In genomic region chr5:34503379-34504346, GRCh38 we compare ENCODE assay signal across 12 cellular contexts.
DNase-seq lines count a peak whose midpoint lies in the region; ATAC-seq and TF ChIP-seq lines count a peak whose summit lies in the region.
"Had no signal": no experiment of that assay in that cellular context is flagged by ENCODE, and none has a peak within 500 bp of the region (broad histone marks: within the 10 kb centered on the region; RNA-seq: fewer than 3 reads in every experiment).

No MANE protein-coding gene starts in this region.

- H3K36me3 ChIP-seq in adipocyte (ENCODE audit: control insufficient read depth, insufficient read depth, low read length, severe bottlenecking) = no peaks in the 10 kb centered on the region
- no peaks in the 10 kb centered on the region for H3K36me3 ChIP-seq in esophagus squamous epithelium
- H3K36me3 ChIP-seq in muscle layer of duodenum (ENCODE audit: control insufficient read depth in 1 of 2, insufficient read depth in 2 of 2, low read length in 2 of 2) = no peaks in the 10 kb centered on the region
- no peaks in the 10 kb centered on the region for H3K36me3 ChIP-seq in tibial artery
- H3K36me3 ChIP-seq: left lung had no signal

- H3K36me3 Mint-ChIP-seq in activated naive CD4-positive, alpha-beta T cell treated with anti-CD3 and anti-CD28 coated beads for 36 hours (ENCODE audit: low read depth) = no peaks in the 10 kb centered on the region
- H3K36me3 Mint-ChIP-seq: CD8-positive, alpha-beta memory T cell had no signal

- intact Hi-C loops in esophagus squamous epithelium (cut with DNase I) = no loop called here
- intact Hi-C loops in tibial artery (cut with DNase I; ENCODE audit: low total_unique reads) = no loop called here
- intact Hi-C loops in activated naive CD4-positive, alpha-beta T cell treated with anti-CD3 and anti-CD28 coated beads for 36 hours (cut with micrococcal nuclease) = loop anchor here (2.0 kb wide), 1 partner anchor 15 kb away; no protein-coding TSS in a partner anchor

- H3K27ac Mint-ChIP-seq in activated naive CD4-positive, alpha-beta T cell treated with anti-CD3 and anti-CD28 coated beads for 36 hours = no peak overlapping the region

- H3K9me3 Mint-ChIP-seq in activated naive CD4-positive, alpha-beta T cell treated with anti-CD3 and anti-CD28 coated beads for 36 hours = no peaks in the 10 kb centered on the region
- H3K9me3 Mint-ChIP-seq: CD8-positive, alpha-beta memory T cell had no signal

- no peak for TF ChIP-seq CTCF in esophagus squamous epithelium (IDR thresholded peaks at IDR 0.05)
- no peak for TF ChIP-seq CTCF in tibial artery (IDR thresholded peaks at IDR 0.05)

- H3K9me3 ChIP-seq in adipocyte (ENCODE audit: control insufficient read depth, low read length) (peaks cover 3% of the 10 kb centered on the region), esophagus squamous epithelium (no peaks in the 10 kb centered on the region), muscle layer of duodenum (ENCODE audit: control insufficient read depth in 1 of 2, low read length in 2 of 2) (no peaks in the 10 kb centered on the region), tibial artery (no peaks in the 10 kb centered on the region)
- H3K9me3 ChIP-seq: left lung had no signal

- no peaks in the 10 kb centered on the region for H3K27me3 ChIP-seq in adipocyte (replicated peaks; ENCODE audit: control insufficient read depth, insufficient read depth, low read length)
- H3K27me3 ChIP-seq in esophagus squamous epithelium = no peaks in the 10 kb centered on the region
- no peaks in the 10 kb centered on the region for H3K27me3 ChIP-seq in muscle layer of duodenum (ENCODE audit: low read depth, low read length)
- no peaks in the 10 kb centered on the region for H3K27me3 ChIP-seq in tibial artery
- H3K27me3 ChIP-seq: left lung had no signal

- no peak for ATAC-seq in activated CD4-positive, CD25-positive, alpha-beta regulatory T cell treated with anti-CD3 and anti-CD28 coated beads, Interleukin-2, amount 50 U/mL, for 24 hours
- no peak for ATAC-seq in GM18498 (IDR thresholded peaks at IDR 0.05; ENCODE audit: unreplicated experiment)

- CTCF ChIA-PET in activated naive CD4-positive, alpha-beta T cell treated with anti-CD3 and anti-CD28 coated beads for 36 hours (lab: Charles Lee) = interaction anchor here (1.3 kb wide), 1 partner anchor 34 kb away, joined by 3 read pairs; no protein-coding TSS in a partner anchor

- TF ChIP-seq POLR2A in esophagus squamous epithelium (IDR thresholded peaks at IDR 0.05) = no peak

- H3K27ac ChIP-seq in esophagus squamous epithelium (peak overlapping the region; percentile 44 to 74 (median 66)), muscle layer of duodenum (ENCODE audit: low read length) (peak overlapping the region; percentile 32), tibial artery (peak overlapping the region; percentile 67 to 71)

- DNase-seq in adipocyte (ENCODE audit: low read depth) = no peak
- DNase-seq in esophagus squamous epithelium (lab: John Stamatoyannopoulos, UW) = no peak
- DNase-seq in tibial artery = no peak
- DNase-seq in activated naive CD4-positive, alpha-beta T cell treated with anti-CD3 and anti-CD28 coated beads for 36 hours = no peak
- DNase-seq: CD8-positive, alpha-beta memory T cell; HCEC 1CT; left lung; NCI-H2029 had no signal

- H3K4me3 Mint-ChIP-seq in activated naive CD4-positive, alpha-beta T cell treated with anti-CD3 and anti-CD28 coated beads for 36 hours = no peak overlapping the region
- H3K4me3 Mint-ChIP-seq: CD8-positive, alpha-beta memory T cell had no signal

- H3K4me1 ChIP-seq in adipocyte (ENCODE audit: control insufficient read depth, insufficient read depth, low read length) (peaks cover 50% of the 10 kb centered on the region), esophagus squamous epithelium (peaks cover 15 to 73% (median 52%) of the 10 kb centered on the region in 3 donors), muscle layer of duodenum (ENCODE audit: control insufficient read depth in 1 of 2, insufficient read depth in 2 of 2, low read length in 2 of 2) (peaks cover 2 to 29% of the 10 kb centered on the region in 2 donors), tibial artery (peaks cover 0 to 70% (median 33%) of the 10 kb centered on the region in 4 donors)

- peaks cover 36% of the 10 kb centered on the region for H3K27me3 Mint-ChIP-seq in activated naive CD4-positive, alpha-beta T cell treated with anti-CD3 and anti-CD28 coated beads for 36 hours (ENCODE audit: low read depth)

- H3K9ac ChIP-seq in adipocyte (ENCODE audit: low read length) = peak overlapping the region; percentile 54

- 23 to 36% methylated on average over 7 of the region's 7 CpGs for WGBS in esophagus squamous epithelium, 2 donors

- peaks cover 10% of the 10 kb centered on the region for H3K4me1 Mint-ChIP-seq in activated naive CD4-positive, alpha-beta T cell treated with anti-CD3 and anti-CD28 coated beads for 36 hours (ENCODE audit: low read depth)

- H3K4me3 ChIP-seq in adipocyte (ENCODE audit: low read length) (peak overlapping the region; percentile 57), esophagus squamous epithelium (no peak overlapping the region), muscle layer of duodenum (ENCODE audit: low read depth in 1 of 2, low read length in 2 of 2) (peak overlapping the region in 1 of 2 donors; percentile 20), tibial artery (no peak overlapping the region)
- H3K4me3 ChIP-seq: left lung, skin epidermis had no signal
